2 cellular contexts compared by ENCODE assay signal in genomic region chr3:38454179-38454883, GRCh38.
TF ChIP-seq lines count a peak whose summit lies in the region.

No MANE protein-coding gene starts in this region.

TF ChIP-seq in IMR-90, 13 proteins besides CTCF, POLR2A, EP300 and RAD21 (continued from another document):
- TF ChIP-seq, protein P1, sequence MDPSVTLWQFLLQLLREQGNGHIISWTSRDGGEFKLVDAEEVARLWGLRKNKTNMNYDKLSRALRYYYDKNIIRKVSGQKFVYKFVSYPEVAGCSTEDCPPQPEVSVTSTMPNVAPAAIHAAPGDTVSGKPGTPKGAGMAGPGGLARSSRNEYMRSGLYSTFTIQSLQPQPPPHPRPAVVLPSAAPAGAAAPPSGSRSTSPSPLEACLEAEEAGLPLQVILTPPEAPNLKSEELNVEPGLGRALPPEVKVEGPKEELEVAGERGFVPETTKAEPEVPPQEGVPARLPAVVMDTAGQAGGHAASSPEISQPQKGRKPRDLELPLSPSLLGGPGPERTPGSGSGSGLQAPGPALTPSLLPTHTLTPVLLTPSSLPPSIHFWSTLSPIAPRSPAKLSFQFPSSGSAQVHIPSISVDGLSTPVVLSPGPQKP (IDR thresholded peaks at IDR 0.05; ENCODE audit: borderline replicate concordance, low read depth, low read length), result no peak
- TF ChIP-seq MAFK (IDR thresholded peaks at IDR 0.05; ENCODE audit: low read depth, low read length) (no peak), RCOR1 (IDR thresholded peaks at IDR 0.05; ENCODE audit: insufficient replicate concordance, low read length) (no peak), CEBPB (IDR thresholded peaks at IDR 0.05; ENCODE audit: low read depth, low read length) (no peak), MAZ (IDR thresholded peaks at IDR 0.05; ENCODE audit: borderline replicate concordance, low read depth, low read length) (no peak), RFX5 (IDR thresholded peaks at IDR 0.05; ENCODE audit: low read depth, low read length) (no peak), USF2 (IDR thresholded peaks at IDR 0.05; ENCODE audit: low read depth, low read length) (no peak), SMC3 (IDR thresholded peaks at IDR 0.05; ENCODE audit: low read depth, low read length) (no peak), MXI1 (IDR thresholded peaks at IDR 0.05; ENCODE audit: borderline replicate concordance, low read depth, low read length) (no peak)
TF ChIP-seq in IMR-90: peak in this region for 0.

TF ChIP-seq in neural cell, 6 proteins besides CTCF, POLR2A, EP300 and RAD21 (continued from another document):
- TF ChIP-seq REST (IDR thresholded peaks at IDR 0.05; ENCODE audit: borderline replicate concordance) (peak; percentile 17), MXI1 (conservative IDR thresholded peaks at IDR 0.05; ENCODE audit: poor library complexity, severe bottlenecking) (no peak)
